18 cellular contexts compared by ENCODE assay signal in the genomic region with DNA sequence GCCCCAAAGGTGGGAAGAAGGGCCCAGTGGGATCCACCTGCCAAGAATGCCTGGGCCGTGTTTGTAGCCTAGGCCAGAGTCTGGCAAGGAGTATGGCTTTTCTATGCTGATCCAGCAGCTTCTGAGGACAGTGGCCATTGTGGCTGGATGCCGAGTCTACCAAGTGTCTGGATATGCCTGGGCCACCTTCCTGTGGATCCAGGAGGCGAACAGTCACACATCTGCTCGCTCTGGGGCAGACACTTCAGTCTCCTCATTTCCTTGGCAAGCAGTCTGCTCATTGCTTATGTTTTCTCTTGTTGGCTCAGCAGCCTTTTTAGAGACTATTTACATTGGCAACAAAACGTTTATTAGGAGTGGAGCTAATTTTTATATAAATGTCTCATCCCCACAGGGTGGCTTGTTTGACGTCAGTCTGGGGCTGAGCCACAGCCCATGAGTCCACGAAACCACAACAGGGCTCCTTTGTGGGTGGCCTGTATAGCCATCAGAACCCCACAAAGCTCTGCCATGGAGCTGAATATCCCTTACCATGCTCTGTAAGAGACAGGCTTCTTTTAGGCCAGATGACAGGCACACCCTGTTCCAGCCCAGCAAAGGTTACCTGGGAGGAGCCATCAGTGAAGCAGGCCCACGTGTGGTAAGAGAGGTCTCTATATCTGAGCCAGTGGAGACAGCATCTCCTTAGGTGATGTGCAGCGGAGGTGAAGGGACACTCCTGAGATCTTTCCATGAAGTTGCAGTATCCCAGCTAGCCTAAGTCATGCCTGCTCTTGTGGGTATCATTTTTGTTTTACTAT.
DNase-seq lines count a peak whose midpoint lies in the region; ATAC-seq and TF ChIP-seq lines count a peak whose summit lies in the region.
"Had no signal": no experiment of that assay in that cellular context is flagged by ENCODE, and none has a peak within 500 bp of the region (broad histone marks: within the 10 kb centered on the region; RNA-seq: fewer than 3 reads in every experiment).

No MANE protein-coding gene starts in this region.

- no peaks in the 10 kb centered on the region for H3K36me3 Mint-ChIP-seq in naive thymus-derived CD4-positive, alpha-beta T cell
- no peaks in the 10 kb centered on the region for H3K36me3 Mint-ChIP-seq in mesothelial cell of epicardium
- H3K36me3 Mint-ChIP-seq: CD4-positive, CD25-positive, alpha-beta regulatory T cell had no signal

- H3K9me3 ChIP-seq in HEK293 (ENCODE audit: control insufficient read depth, insufficient read depth, low read depth, low read length) = no peaks in the 10 kb centered on the region
- no peaks in the 10 kb centered on the region for H3K9me3 ChIP-seq in naive thymus-derived CD4-positive, alpha-beta T cell (ENCODE audit: control insufficient read depth in 2 of 3, low read length in 3 of 3)
- H3K9me3 ChIP-seq: ovary, sigmoid colon, SK-N-SH, transverse colon had no signal

- no peaks in the 10 kb centered on the region for H3K4me1 ChIP-seq in HEK293 (ENCODE audit: control insufficient read depth, insufficient read depth, low read length)
- H3K4me1 ChIP-seq in naive thymus-derived CD4-positive, alpha-beta T cell (ENCODE audit: control insufficient read depth in 2 of 2, insufficient read depth in 2 of 2, low read length in 2 of 2) = no peaks in the 10 kb centered on the region
- H3K4me1 ChIP-seq: foreskin keratinocyte, sigmoid colon, transverse colon had no signal

- H3K4me3 Mint-ChIP-seq in naive thymus-derived CD4-positive, alpha-beta T cell = no peak overlapping the region
- H3K4me3 Mint-ChIP-seq in mesothelial cell of epicardium = no peak overlapping the region
- H3K4me3 Mint-ChIP-seq: CD4-positive, CD25-positive, alpha-beta regulatory T cell had no signal

- no peaks in the 10 kb centered on the region for H3K27me3 ChIP-seq in naive thymus-derived CD4-positive, alpha-beta T cell (ENCODE audit: control insufficient read depth in 2 of 2, insufficient read depth in 2 of 2, low read length in 2 of 2)
- H3K27me3 ChIP-seq: ovary, sigmoid colon, transverse colon had no signal

- H3K27me3 Mint-ChIP-seq in naive thymus-derived CD4-positive, alpha-beta T cell = peaks cover 4 to 15% (median 6%) of the 10 kb centered on the region in 5 donors
- no peaks in the 10 kb centered on the region for H3K27me3 Mint-ChIP-seq in mesothelial cell of epicardium (ENCODE audit: low read depth)
- H3K27me3 Mint-ChIP-seq: CD4-positive, CD25-positive, alpha-beta regulatory T cell had no signal

- no peak for TF ChIP-seq CTCF in C4-2B (conservative IDR thresholded peaks at IDR 0.05)
- no peak for TF ChIP-seq CTCF in HEK293 (tag by site-specific recombination; IDR thresholded peaks at IDR 0.05)
- TF ChIP-seq CTCF in fibroblast of villous mesenchyme (IDR thresholded peaks at IDR 0.05; ENCODE audit: insufficient read depth, low read depth, low read length) = no peak
- TF ChIP-seq CTCF in mesothelial cell of epicardium (IDR thresholded peaks at IDR 0.05; ENCODE audit: unreplicated experiment) = no peak

- ATAC-seq in naive thymus-derived CD4-positive, alpha-beta T cell = no peak
- ATAC-seq: foreskin keratinocyte; left cardiac atrium; stimulated activated naive CD8-positive, alpha-beta T cell treated with anti-CD3 and anti-CD28 coated beads, Interleukin-15, Interleukin-2, amounts not matched to agents 100 U/mL and 50 U/mL, for 24 hours had no signal

- DNase-seq in NCI-H69 (lab: John Stamatoyannopoulos, UW) (peak; percentile 87), fibroblast of villous mesenchyme (ENCODE audit: low read depth) (peak; percentile 8), iPS-NIHi11 (ENCODE audit: low spot score) (no peak), GM19238 (ENCODE audit: insufficient read length, low spot score) (no peak), mesothelial cell of epicardium (ENCODE audit: low spot score in 2 of 2, unreplicated experiment in 2 of 2) (no peak)
- no peak for DNase-seq in naive thymus-derived CD4-positive, alpha-beta T cell
- DNase-seq: activated CD4-positive, alpha-beta T cell treated with anti-CD3 and anti-CD28 coated beads for 48 hours; CD4-positive, CD25-positive, alpha-beta regulatory T cell; cortex of kidney; foreskin keratinocyte; left cardiac atrium; ovary; sigmoid colon; SK-N-SH; stimulated activated naive CD8-positive, alpha-beta T cell treated with anti-CD3 and anti-CD28 coated beads, Interleukin-15, Interleukin-2, amounts not matched to agents 100 U/mL and 50 U/mL, for 24 hours; transverse colon had no signal

- H3K4me1 Mint-ChIP-seq in naive thymus-derived CD4-positive, alpha-beta T cell = peaks cover 0 to 4% (median 0%) of the 10 kb centered on the region in 7 donors
- H3K4me1 Mint-ChIP-seq in mesothelial cell of epicardium = peaks cover 14% of the 10 kb centered on the region
- H3K4me1 Mint-ChIP-seq: CD4-positive, CD25-positive, alpha-beta regulatory T cell had no signal

- no peaks in the 10 kb centered on the region for H3K36me3 ChIP-seq in HEK293 (ENCODE audit: control insufficient read depth in 2 of 2, insufficient read depth in 1 of 2, low read length in 2 of 2)
- no peaks in the 10 kb centered on the region for H3K36me3 ChIP-seq in naive thymus-derived CD4-positive, alpha-beta T cell (ENCODE audit: control insufficient read depth in 2 of 3, insufficient read depth in 3 of 3, low read length in 3 of 3)
- H3K36me3 ChIP-seq: ovary, sigmoid colon, transverse colon had no signal

- H3K27ac Mint-ChIP-seq in naive thymus-derived CD4-positive, alpha-beta T cell = no peak overlapping the region
- H3K27ac Mint-ChIP-seq in mesothelial cell of epicardium = no peak overlapping the region
- H3K27ac Mint-ChIP-seq: CD4-positive, CD25-positive, alpha-beta regulatory T cell had no signal

- CTCF ChIA-PET in HEK293 (lab: Yijun Ruan, JAX) = interaction anchor here (0.7 kb wide), 1 partner anchor 172 kb away, joined by 3 read pairs; no protein-coding TSS in a partner anchor
- CTCF ChIA-PET in naive thymus-derived CD4-positive, alpha-beta T cell (lab: Charles Lee) = no interaction called here

- H3K4me3 ChIP-seq in HEK293 (ENCODE audit: low read depth, low read length) (no peak overlapping the region), fibroblast of villous mesenchyme (ENCODE audit: low read depth, low read length) (no peak overlapping the region)
- no peak overlapping the region for H3K4me3 ChIP-seq in naive thymus-derived CD4-positive, alpha-beta T cell (ENCODE audit: low read length)
- H3K4me3 ChIP-seq: ovary, sigmoid colon, transverse colon had no signal

- H3K9me3 Mint-ChIP-seq in naive thymus-derived CD4-positive, alpha-beta T cell = no peaks in the 10 kb centered on the region
- no peaks in the 10 kb centered on the region for H3K9me3 Mint-ChIP-seq in mesothelial cell of epicardium

- intact Hi-C loops in naive thymus-derived CD4-positive, alpha-beta T cell (cut with micrococcal nuclease) = no loop called here

- H3K27ac ChIP-seq in C4-2B (peak overlapping the region; percentile 59), HEK293 (ENCODE audit: extremely low read depth, low read depth, low read length) (no peak overlapping the region)
- H3K27ac ChIP-seq in naive thymus-derived CD4-positive, alpha-beta T cell (ENCODE audit: low read depth, low read length) = no peak overlapping the region
- H3K27ac ChIP-seq: foreskin keratinocyte, ovary, sigmoid colon, transverse colon had no signal

- POLR2A ChIA-PET in HEK293 (lab: Yijun Ruan, JAX) = no interaction called here
- POLR2A ChIA-PET in naive thymus-derived CD4-positive, alpha-beta T cell (lab: Charles Lee) = no interaction called here

TF ChIP-seq in HEK293, 187 proteins besides CTCF, POLR2A, EP300 and RAD21:
- TF ChIP-seq, protein P1, sequence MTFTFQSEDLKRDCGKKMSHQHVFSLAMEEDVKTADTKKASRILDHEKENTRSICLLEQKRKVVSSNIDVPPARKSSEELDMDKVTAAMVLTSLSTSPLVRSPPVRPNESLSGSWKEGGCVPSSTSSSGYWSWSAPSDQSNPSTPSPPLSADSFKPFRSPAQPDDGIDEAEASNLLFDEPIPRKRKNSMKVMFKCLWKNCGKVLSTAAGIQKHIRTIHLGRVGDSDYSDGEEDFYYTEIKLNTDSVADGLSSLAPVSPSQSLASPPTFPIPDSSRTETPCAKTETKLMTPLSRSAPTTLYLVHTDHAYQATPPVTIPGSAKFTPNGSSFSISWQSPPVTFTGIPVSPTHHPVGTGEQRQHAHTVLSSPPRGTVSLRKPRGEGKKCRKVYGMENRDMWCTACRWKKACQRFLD (tag by site-specific recombination; IDR thresholded peaks at IDR 0.05) = no peak
- peak; percentile 19; the same call in 1 of the 2 replicates for TF ChIP-seq GLIS1 (tag by site-specific recombination; IDR thresholded peaks at IDR 0.05)
- TF ChIP-seq, protein P2, sequence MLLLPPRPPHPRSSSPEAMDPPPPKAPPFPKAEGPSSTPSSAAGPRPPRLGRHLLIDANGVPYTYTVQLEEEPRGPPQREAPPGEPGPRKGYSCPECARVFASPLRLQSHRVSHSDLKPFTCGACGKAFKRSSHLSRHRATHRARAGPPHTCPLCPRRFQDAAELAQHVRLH (tag by site-specific recombination; IDR thresholded peaks at IDR 0.05) = no peak

Comparison
In these comparisons a context has a peak if more than half of its experiments do, and no peak if none do; other contexts are left out.
1. DNase-seq: peak in NCI-H69 (single experiment) and fibroblast of villous mesenchyme (single experiment); none in naive thymus-derived CD4-positive, alpha-beta T cell (0 of 9), iPS-NIHi11 (single experiment), GM19238 (single experiment) and mesothelial cell of epicardium (0 of 2).